Comparison of ENCODE assay signal across 27 cellular contexts in the genomic region with DNA sequence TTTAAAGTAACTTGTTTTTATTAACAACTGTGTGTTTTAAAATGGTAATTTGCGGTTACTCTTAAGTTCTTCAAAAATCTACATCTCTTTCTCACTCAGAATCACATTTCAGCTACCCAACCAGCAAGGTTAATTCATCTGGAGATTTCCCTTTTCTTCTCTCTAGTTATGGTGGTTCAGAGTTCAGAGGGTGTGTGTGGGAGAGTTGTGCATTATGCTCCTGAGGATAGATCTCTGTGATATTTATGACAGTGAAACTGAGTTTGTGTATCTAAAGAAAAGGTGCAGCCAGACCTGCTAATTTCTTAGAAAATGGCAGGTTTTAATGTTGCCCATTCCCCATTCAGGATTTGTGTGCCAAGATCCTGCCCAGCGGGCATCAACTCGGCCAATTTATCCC.
"Had no signal": no experiment of that assay in that cellular context is flagged by ENCODE, and none has a peak within 500 bp of the region (broad histone marks: within the 10 kb centered on the region; RNA-seq: fewer than 3 reads in every experiment).

No MANE protein-coding gene starts in this region.

- H3K4me3 ChIP-seq: left ventricle myocardium inferior, lung, neural progenitor cell, right atrium auricular region, right lobe of liver, stomach, testis, thyroid gland, transverse colon, upper lobe of right lung had no signal

- H3K4me2 ChIP-seq: neural progenitor cell had no signal

- ATAC-seq: naive thymus-derived CD4-positive, alpha-beta T cell; natural killer cell treated with Interleukin-12 subunit alpha and Interleukin-12 subunit beta and Interleukin-15 and Interleukin-18, amount 100 ng/mL, for 72 hours; right lobe of liver; stimulated activated naive B cell treated with anti-CD40 and anti-IgM and Interleukin-4, amounts not matched to agents 10 μg/mL and 1 μg/mL and 100 μg/mL, for 72 hours; stimulated activated naive CD8-positive, alpha-beta T cell treated with anti-CD3 and anti-CD28 coated beads, Interleukin-15, Interleukin-2, amounts not matched to agents 100 U/mL and 50 U/mL, for 24 hours; upper lobe of right lung had no signal

- H3K36me3 ChIP-seq: neural progenitor cell had no signal

- H3K27ac ChIP-seq: left ventricle myocardium inferior, neural progenitor cell, neutrophil, parathyroid adenoma, right atrium auricular region, right lobe of liver, stomach, testis, thyroid gland, transverse colon, upper lobe of right lung had no signal

- H3K4me3 Mint-ChIP-seq: immature natural killer cell; mesothelial cell of epicardium; naive thymus-derived CD4-positive, alpha-beta T cell; natural killer cell treated with Interleukin-12 subunit alpha and Interleukin-12 subunit beta and Interleukin-15 and Interleukin-18, amount 100 ng/mL, for 72 hours; neural progenitor cell; stimulated activated naive B cell treated with anti-CD40 and anti-IgM and Interleukin-4, amounts not matched to agents 10 μg/mL and 1 μg/mL and 100 μg/mL, for 72 hours had no signal

- H3K9ac ChIP-seq: neural progenitor cell, parathyroid adenoma had no signal

- FAIRE-seq: islet of Langerhans, kidney, urothelium cell line had no signal

- DNase-seq: hypothalamus; immature natural killer cell; kidney; left ventricle myocardium inferior; naive thymus-derived CD4-positive, alpha-beta T cell; occipital lobe; right lobe of liver; stimulated activated CD4-positive, alpha-beta T cell treated with anti-CD3 and anti-CD28 coated beads, Interleukin-12 subunit alpha, Interleukin-12 subunit beta, amount 100 ng/mL, for 4 hours; stimulated activated CD4-positive, alpha-beta T cell treated with anti-CD3 and anti-CD28 coated beads, Interleukin-15, amount 100 ng/mL, for 24 hours; stimulated activated CD4-positive, alpha-beta T cell treated with anti-CD3 and anti-CD28 coated beads, Interleukin-2, amount 100 ng/mL, for 24 hours; stimulated activated CD4-positive, alpha-beta T cell treated with anti-CD3 and anti-CD28 coated beads, Interleukin-4, amount 100 ng/mL, for 1 hour; stimulated activated naive B cell treated with anti-CD40 and anti-IgM and Interleukin-4, amounts not matched to agents 10 μg/mL and 1 μg/mL and 100 μg/mL, for 72 hours; stimulated activated naive CD8-positive, alpha-beta T cell treated with anti-CD3 and anti-CD28 coated beads, Interleukin-15, Interleukin-2, amounts not matched to agents 100 U/mL and 50 U/mL, for 24 hours; stomach; testis; thyroid gland; transverse colon; upper lobe of right lung had no signal

- H3K9me3 ChIP-seq: left ventricle myocardium inferior, neutrophil, right atrium auricular region, right lobe of liver, stomach, testis, thyroid gland, transverse colon, upper lobe of right lung had no signal

- H3K27ac Mint-ChIP-seq: immature natural killer cell; mesothelial cell of epicardium; naive thymus-derived CD4-positive, alpha-beta T cell; natural killer cell treated with Interleukin-12 subunit alpha and Interleukin-12 subunit beta and Interleukin-15 and Interleukin-18, amount 100 ng/mL, for 72 hours; neural progenitor cell; stimulated activated naive B cell treated with anti-CD40 and anti-IgM and Interleukin-4, amounts not matched to agents 10 μg/mL and 1 μg/mL and 100 μg/mL, for 72 hours had no signal

- H2AFZ ChIP-seq: neural progenitor cell, parathyroid adenoma had no signal

- H3K4me1 ChIP-seq: neural progenitor cell, parathyroid adenoma, right atrium auricular region, stomach, testis, thyroid gland, upper lobe of right lung had no signal

- H3K79me2 ChIP-seq: parathyroid adenoma had no signal

- H3K27me3 Mint-ChIP-seq: naive thymus-derived CD4-positive, alpha-beta T cell; natural killer cell treated with Interleukin-12 subunit alpha and Interleukin-12 subunit beta and Interleukin-15 and Interleukin-18, amount 100 ng/mL, for 72 hours; stimulated activated naive B cell treated with anti-CD40 and anti-IgM and Interleukin-4, amounts not matched to agents 10 μg/mL and 1 μg/mL and 100 μg/mL, for 72 hours had no signal

- H3K9me3 Mint-ChIP-seq: immature natural killer cell; mesothelial cell of epicardium; naive thymus-derived CD4-positive, alpha-beta T cell; natural killer cell treated with Interleukin-12 subunit alpha and Interleukin-12 subunit beta and Interleukin-15 and Interleukin-18, amount 100 ng/mL, for 72 hours; neural progenitor cell; stimulated activated naive B cell treated with anti-CD40 and anti-IgM and Interleukin-4, amounts not matched to agents 10 μg/mL and 1 μg/mL and 100 μg/mL, for 72 hours had no signal

- H3K27me3 ChIP-seq: neural progenitor cell, neutrophil, right atrium auricular region, right lobe of liver, stomach, testis, thyroid gland, transverse colon, upper lobe of right lung had no signal

- H3K4me1 Mint-ChIP-seq: immature natural killer cell; neural progenitor cell; stimulated activated naive B cell treated with anti-CD40 and anti-IgM and Interleukin-4, amounts not matched to agents 10 μg/mL and 1 μg/mL and 100 μg/mL, for 72 hours had no signal
